In the genomic region with DNA sequence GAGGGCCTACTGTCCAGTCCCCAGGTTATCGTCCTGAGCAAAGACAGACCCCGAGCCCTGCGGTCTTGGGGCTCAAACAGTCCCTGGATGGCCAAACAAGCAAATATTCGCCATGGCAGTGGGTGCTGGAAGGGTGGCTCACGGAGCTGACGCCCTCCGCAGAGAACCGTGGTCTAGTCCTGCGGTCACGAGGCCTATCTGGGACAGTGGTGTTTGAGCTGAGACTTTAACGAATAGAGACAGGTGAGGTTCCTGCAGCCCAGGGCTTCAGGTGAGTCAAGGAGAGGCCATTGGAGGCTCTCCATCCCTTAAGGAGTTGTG, we compare ENCODE assay signal across 8 cellular contexts. TPM values are rescaled to one million over a fixed set of nuclear protein-coding genes. Genes with fewer than 3 reads are reported as not detected.
DNase-seq lines count a peak whose midpoint lies in the region; ATAC-seq and TF ChIP-seq lines count a peak whose summit lies in the region.

No MANE protein-coding gene starts in this region.

- peak overlapping the region in 3 of 5 experiments; percentile 53 to 86 (median 80) for H3K27ac Mint-ChIP-seq in brain

- H3K9ac ChIP-seq in HUES6 (ENCODE audit: low read length), result peak overlapping the region; percentile 86

- peaks cover 19% of the 10 kb centered on the region for H3K4me1 ChIP-seq in ACC112 (ENCODE audit: control insufficient read depth, insufficient read depth, low read length, unreplicated experiment)
- H3K4me1 ChIP-seq in HUES6 (ENCODE audit: control insufficient read depth, insufficient read depth, low read length), result peaks cover 12% of the 10 kb centered on the region
- H3K4me1 ChIP-seq in lower lobe of right lung, result peaks cover 14% of the 10 kb centered on the region
- peaks cover 20% of the 10 kb centered on the region for H3K4me1 ChIP-seq in upper lobe of right lung

- no peaks in the 10 kb centered on the region for H3K36me3 Mint-ChIP-seq in brain

- TF ChIP-seq CTCF in brain (conservative IDR thresholded peaks at IDR 0.05) (no peak), lower lobe of right lung (IDR thresholded peaks at IDR 0.05) (no peak), upper lobe of right lung (IDR thresholded peaks at IDR 0.05) (no peak)

- H3K27me3 ChIP-seq in ACC112 (ENCODE audit: insufficient read depth, low read length) (no peaks in the 10 kb centered on the region), HUES6 (ENCODE audit: control insufficient read depth, insufficient read depth, low read length) (no peaks in the 10 kb centered on the region), lower lobe of right lung (ENCODE audit: low read depth) (no peaks in the 10 kb centered on the region), upper lobe of right lung (no peaks in the 10 kb centered on the region)

- H3K4me3 ChIP-seq in ACC112 (ENCODE audit: low read depth, low read length), result peak overlapping the region; percentile 84
- H3K4me3 ChIP-seq in HUES6 (ENCODE audit: low read depth, low read length), result peak overlapping the region; percentile 64
- peak overlapping the region; percentile 84 for H3K4me3 ChIP-seq in lower lobe of right lung
- H3K4me3 ChIP-seq in upper lobe of right lung, result peak overlapping the region; percentile 96

- H3K79me2 ChIP-seq in ACC112 (ENCODE audit: control insufficient read depth, insufficient read depth, low read length, unreplicated experiment), result peaks cover 47% of the 10 kb centered on the region

- H3K27ac ChIP-seq in ACC112 (ENCODE audit: low read depth, low read length) (peak overlapping the region; percentile 82), HUES6 (ENCODE audit: low read depth, low read length) (peak overlapping the region; percentile 91), lower lobe of right lung (peak overlapping the region; percentile 96), upper lobe of right lung (peak overlapping the region; percentile 97)

- no peaks in the 10 kb centered on the region; the same call in 1 of the 2 replicates for H3K9me3 ChIP-seq in HUES6 (ENCODE audit: control insufficient read depth, insufficient read depth, low read depth, low read length)
- no peaks in the 10 kb centered on the region for H3K9me3 ChIP-seq in lower lobe of right lung
- H3K9me3 ChIP-seq in upper lobe of right lung, result no peaks in the 10 kb centered on the region

- H3K36me3 ChIP-seq in ACC112 (ENCODE audit: insufficient read depth, low read length) (peaks cover 5% of the 10 kb centered on the region), HUES6 (ENCODE audit: control insufficient read depth, insufficient read depth, low read length) (no peaks in the 10 kb centered on the region), lower lobe of right lung (no peaks in the 10 kb centered on the region), upper lobe of right lung (no peaks in the 10 kb centered on the region)

- peaks cover 2 to 9% (median 4%) of the 10 kb centered on the region in 5 experiments for H3K9me3 Mint-ChIP-seq in brain

- ATAC-seq in lower lobe of right lung (peak; percentile 33 to 34), upper lobe of right lung (peak; percentile 21), HG02610 (IDR thresholded peaks at IDR 0.05; ENCODE audit: unreplicated experiment) (no peak)

- peaks cover 39% of the 10 kb centered on the region for H3K4me1 Mint-ChIP-seq in brain

- DNase-seq in lower lobe of right lung (no peak), upper lobe of right lung (no peak), GF-D8 (lab: John Stamatoyannopoulos, UW) (no peak), retina (no peak)

- H3K27me3 Mint-ChIP-seq in brain, result peaks cover 4% of the 10 kb centered on the region

- H3K4me3 Mint-ChIP-seq in brain, result peak overlapping the region; percentile 70 to 82 (median 78)

- intact Hi-C loops in lower lobe of right lung (cut with DNase I) (no loop called here), upper lobe of right lung (cut with DNase I) (no loop called here)

- peak overlapping the region; percentile 98 for H2AFZ ChIP-seq in ACC112 (ENCODE audit: low read length, unreplicated experiment)

RNA-seq across cellular contexts. Expression of a gene that starts 0.4 kb away (rescaled TPM):
- polyA plus RNA-seq in brain (ENCODE audit: insufficient read depth, low read depth, low replicate concordance), result 4.9 TPM
- total RNA-seq in lower lobe of right lung (50.7 TPM), upper lobe of right lung (53.8 TPM)
